8 cellular contexts compared by ENCODE assay signal in the genomic region with DNA sequence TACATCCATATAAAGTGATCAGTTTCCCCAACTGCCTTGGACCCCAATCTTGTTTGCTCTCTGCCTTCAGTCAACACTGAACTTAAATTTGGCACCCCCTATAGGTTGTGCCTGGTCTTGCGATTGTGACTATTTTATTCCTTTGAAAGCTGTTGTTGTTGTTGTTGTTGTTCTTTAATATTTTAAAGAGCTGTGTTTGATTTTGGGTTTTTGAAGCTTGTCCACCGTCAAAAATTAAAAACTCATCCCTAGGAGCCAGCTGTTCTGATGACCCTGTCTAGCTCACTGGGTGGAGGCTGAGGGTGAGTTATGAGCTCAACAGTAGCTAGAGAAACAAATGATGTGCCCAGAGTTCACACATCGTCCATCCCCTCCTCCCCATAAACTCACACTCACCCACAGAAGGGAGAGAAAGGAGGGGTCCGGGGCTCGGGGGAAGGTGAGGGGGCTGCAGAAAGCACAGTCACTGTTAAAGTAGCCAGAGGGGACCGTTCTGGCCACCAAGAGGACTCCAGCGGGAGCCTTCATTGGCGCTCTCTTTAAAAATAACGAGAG. TPM values are rescaled to one million over a fixed set of nuclear protein-coding genes. Genes with fewer than 3 reads are reported as not detected.
DNase-seq lines count a peak whose midpoint lies in the region; ATAC-seq and TF ChIP-seq lines count a peak whose summit lies in the region.

No MANE protein-coding gene starts in this region.

- CTCF ChIA-PET in activated CD8-positive, alpha-beta T cell treated with anti-CD3 and anti-CD28 coated beads for 36 hours (lab: Charles Lee), result interaction anchor here (1.1 to 2.7 kb wide), 4 partner anchors 10 to 592 kb away, joined by 3 to 15 read pairs (median 4); no protein-coding TSS in a partner anchor

- H3K4me1 Mint-ChIP-seq in activated CD8-positive, alpha-beta T cell treated with anti-CD3 and anti-CD28 coated beads for 36 hours (ENCODE audit: low read depth), result peaks cover 9% of the 10 kb centered on the region

- H3K36me3 Mint-ChIP-seq in activated CD8-positive, alpha-beta T cell treated with anti-CD3 and anti-CD28 coated beads for 36 hours (ENCODE audit: low read depth), result peaks cover 12% of the 10 kb centered on the region

- H3K27me3 Mint-ChIP-seq in activated CD8-positive, alpha-beta T cell treated with anti-CD3 and anti-CD28 coated beads for 36 hours, result peaks cover 83% of the 10 kb centered on the region

- intact Hi-C loops in body of pancreas (cut with DNase I), result no loop called here
- intact Hi-C loops in activated CD8-positive, alpha-beta T cell treated with anti-CD3 and anti-CD28 coated beads for 36 hours (cut with micrococcal nuclease), result loop anchor here (10.0 kb wide), 1 partner anchor 944 kb away; no protein-coding TSS in a partner anchor

- no peaks in the 10 kb centered on the region for H3K79me2 ChIP-seq in osteoblast (ENCODE audit: insufficient read depth, low read length)

- H3K36me3 ChIP-seq in body of pancreas (replicated peaks in 1 of 2; ENCODE audit: insufficient read depth in 1 of 2, low read depth in 2 of 2) (no peaks in the 10 kb centered on the region), osteoblast (ENCODE audit: insufficient read depth, low read length) (no peaks in the 10 kb centered on the region)

- no peak overlapping the region for H3K4me3 ChIP-seq in body of pancreas
- no peak overlapping the region for H3K4me3 ChIP-seq in osteoblast (ENCODE audit: insufficient read depth, low read length)

- H3K9me3 ChIP-seq in body of pancreas (no peaks in the 10 kb centered on the region), osteoblast (ENCODE audit: low read depth, low read length) (no peaks in the 10 kb centered on the region)

- H3K9me3 Mint-ChIP-seq in activated CD8-positive, alpha-beta T cell treated with anti-CD3 and anti-CD28 coated beads for 36 hours, result peaks cover 8% of the 10 kb centered on the region

- H3K27me3 ChIP-seq in body of pancreas, result peaks cover 0 to 38% of the 10 kb centered on the region in 2 donors
- peaks cover 100% of the 10 kb centered on the region for H3K27me3 ChIP-seq in osteoblast (ENCODE audit: insufficient read depth, low read length)

- WGBS in body of pancreas, 2 donors, result 8 to 11% methylated on average over 9 of the region's 9 CpGs

- peak in 6 of 7 experiments; percentile 10 to 54 (median 38) for TF ChIP-seq CTCF in body of pancreas (IDR thresholded peaks at IDR 0.05)
- TF ChIP-seq CTCF in osteoblast (IDR thresholded peaks at IDR 0.05; ENCODE audit: extremely low read depth, low read depth, low read length), result peak; percentile 39
- no peak for TF ChIP-seq CTCF in activated CD8-positive, alpha-beta T cell treated with anti-CD3 and anti-CD28 coated beads for 36 hours (IDR thresholded peaks at IDR 0.05)

- H3K27ac ChIP-seq in body of pancreas, result peak overlapping the region in 3 of 4 donors; percentile 60 to 93 (median 78)
- no peak overlapping the region for H3K27ac ChIP-seq in osteoblast (ENCODE audit: low read depth, low read length)

- H4K20me1 ChIP-seq in osteoblast (ENCODE audit: insufficient read depth, low read length), result peaks cover 10% of the 10 kb centered on the region

- H3K27ac Mint-ChIP-seq in activated CD8-positive, alpha-beta T cell treated with anti-CD3 and anti-CD28 coated beads for 36 hours, result no peak overlapping the region

- H3K4me2 ChIP-seq in osteoblast (ENCODE audit: insufficient read depth, low read length), result no peak overlapping the region

- POLR2A ChIA-PET in activated CD8-positive, alpha-beta T cell treated with anti-CD3 and anti-CD28 coated beads for 36 hours (lab: Charles Lee), result interaction anchor here (1.3 kb wide), 1 partner anchor 10 kb away, joined by 3 read pairs; no protein-coding TSS in a partner anchor

- DNase-seq in EH (ENCODE audit: low read depth), result peak; percentile 83
- peak; percentile 18 to 30 for DNase-seq in Kasumi-1 (lab: John Stamatoyannopoulos, UW)
- no peak for DNase-seq in body of pancreas
- DNase-seq in osteoblast (ENCODE audit: insufficient read length, low spot score, missing footprints), result peak; percentile 75
- DNase-seq in occipital lobe (lab: John Stamatoyannopoulos, UW), result no peak
- no peak for DNase-seq in activated CD8-positive, alpha-beta T cell treated with anti-CD3 and anti-CD28 coated beads for 36 hours
- DNase-seq in HCEC 1CT, result no peak

- TF ChIP-seq POLR2A in body of pancreas (IDR thresholded peaks at IDR 0.05), result no peak

- no peak overlapping the region for H2AFZ ChIP-seq in osteoblast (ENCODE audit: low read length)

- no peak for ATAC-seq in body of pancreas
- no peak for ATAC-seq in HG02840 (IDR thresholded peaks at IDR 0.05; ENCODE audit: low FRiP score, unreplicated experiment)
- ATAC-seq in activated CD8-positive, alpha-beta T cell treated with anti-CD3 and anti-CD28 coated beads for 36 hours, result no peak

- H3K4me1 ChIP-seq in body of pancreas (peaks cover 33% of the 10 kb centered on the region), osteoblast (ENCODE audit: insufficient read depth, low read length) (peaks cover 2% of the 10 kb centered on the region)

- H3K4me3 Mint-ChIP-seq in activated CD8-positive, alpha-beta T cell treated with anti-CD3 and anti-CD28 coated beads for 36 hours, result no peak overlapping the region

RNA-seq across cellular contexts. Expression of gene SIM1, which starts 4.0 kb away (rescaled TPM):
- total RNA-seq in body of pancreas, result 1 to 10 TPM; 3.6 to 6.9 TPM
- total RNA-seq in osteoblast, result under 0.01 and 0.36 TPM in 2 replicates
- not detected for total RNA-seq in occipital lobe
- total RNA-seq in activated CD8-positive, alpha-beta T cell treated with anti-CD3 and anti-CD28 coated beads for 36 hours, result not detected

Comparison
In these comparisons a context has a peak if more than half of its experiments do, and no peak if none do; other contexts are left out.
1. DNase-seq: peak in EH (single experiment), Kasumi-1 (2 of 2) and osteoblast (single experiment); none in body of pancreas (0 of 4), occipital lobe (single experiment), activated CD8-positive, alpha-beta T cell treated with anti-CD3 and anti-CD28 coated beads for 36 hours (single experiment) and HCEC 1CT (single experiment).